Comparison of ENCODE assay signal across 33 cellular contexts in genomic region chr6:56401477-56402070, GRCh38.
"Had no signal": no experiment of that assay in that cellular context is flagged by ENCODE, and none has a peak within 500 bp of the region (broad histone marks: within the 10 kb centered on the region; RNA-seq: fewer than 3 reads in every experiment).

No MANE protein-coding gene starts in this region.

- H3K9me3 ChIP-seq: neutrophil, ovary, psoas muscle, suprapubic skin, testis, tibial artery, upper lobe of right lung, uterus had no signal

- H3K27me3 Mint-ChIP-seq: natural killer cell treated with Interleukin-12 subunit alpha and Interleukin-12 subunit beta and Interleukin-15 and Interleukin-18, amount 100 ng/mL, for 72 hours; progenitor cell of endocrine pancreas; stimulated activated memory B cell treated with anti-CD40 and anti-IgM and Interleukin-4, amounts not matched to agents 10 μg/mL and 1 μg/mL and 100 μg/mL, for 72 hours; type B pancreatic cell had no signal

- H3K36me3 Mint-ChIP-seq: naive thymus-derived CD8-positive, alpha-beta T cell; natural killer cell treated with Interleukin-12 subunit alpha and Interleukin-12 subunit beta and Interleukin-15 and Interleukin-18, amount 100 ng/mL, for 72 hours; stimulated activated memory B cell treated with anti-CD40 and anti-IgM and Interleukin-4, amounts not matched to agents 10 μg/mL and 1 μg/mL and 100 μg/mL, for 72 hours had no signal

- DNase-seq: naive thymus-derived CD8-positive, alpha-beta T cell; nephron progenitor cell; nucleus accumbens; ovary; posterior cingulate gyrus; psoas muscle; right cardiac atrium; spleen; stimulated activated CD4-positive, alpha-beta T cell treated with anti-CD3 and anti-CD28 coated beads, Interleukin-12 subunit alpha, Interleukin-12 subunit beta, amount 100 ng/mL, for 4 hours; stimulated activated CD4-positive, alpha-beta T cell treated with anti-CD3 and anti-CD28 coated beads, Interleukin-1b, Interleukin-23, amount 100 ng/mL, for 48 hours; stimulated activated CD4-positive, alpha-beta T cell treated with anti-CD3 and anti-CD28 coated beads, Interleukin-4, amount 100 ng/mL, for 1 hour; stimulated activated CD4-positive, alpha-beta T cell treated with anti-CD3 and anti-CD28 coated beads, Interleukin-4, amount 100 ng/mL, for 4 hours; stimulated activated CD8-positive, alpha-beta memory T cell treated with anti-CD3 and anti-CD28 coated beads, Interleukin-4, amount 100 ng/mL, for 48 hours; stimulated activated naive CD4-positive, alpha-beta T cell; stimulated activated naive CD8-positive, alpha-beta T cell treated with anti-CD3 and anti-CD28 coated beads, Interleukin-15, amount 100 ng/mL, for 72 hours; stimulated activated naive CD8-positive, alpha-beta T cell treated with anti-CD3 and anti-CD28 coated beads, Interleukin-15, Interleukin-2, amounts not matched to agents 100 U/mL and 50 U/mL, for 24 hours; substantia nigra; testis; tibial artery; transverse colon; upper lobe of right lung; uterus had no signal

- H3K9ac ChIP-seq: parathyroid adenoma had no signal

- H3K27ac ChIP-seq: neutrophil, ovary, parathyroid adenoma, psoas muscle, skin epidermis, spleen, suprapubic skin, testis, tibial artery, transverse colon, upper lobe of right lung, uterus had no signal

- H3K36me3 ChIP-seq: neutrophil, ovary, spleen, suprapubic skin, tibial artery, transverse colon, upper lobe of right lung, uterus had no signal

- H3K27me3 ChIP-seq: neutrophil, ovary, spleen, suprapubic skin, testis, tibial artery, transverse colon, upper lobe of right lung, uterus had no signal

- H3K79me2 ChIP-seq: parathyroid adenoma had no signal

- H3K4me1 Mint-ChIP-seq: naive thymus-derived CD8-positive, alpha-beta T cell; neural crest cell; stimulated activated memory B cell treated with anti-CD40 and anti-IgM and Interleukin-4, amounts not matched to agents 10 μg/mL and 1 μg/mL and 100 μg/mL, for 72 hours; stimulated activated naive CD8-positive, alpha-beta T cell treated with anti-CD3 and anti-CD28 coated beads, Interleukin-15, amount 100 ng/mL, for 72 hours had no signal

- H2AFZ ChIP-seq: parathyroid adenoma had no signal

- H3K4me3 Mint-ChIP-seq: naive thymus-derived CD8-positive, alpha-beta T cell; natural killer cell treated with Interleukin-12 subunit alpha and Interleukin-12 subunit beta and Interleukin-15 and Interleukin-18, amount 100 ng/mL, for 72 hours; nephron progenitor cell; neural crest cell; stimulated activated memory B cell treated with anti-CD40 and anti-IgM and Interleukin-4, amounts not matched to agents 10 μg/mL and 1 μg/mL and 100 μg/mL, for 72 hours; stimulated activated naive CD8-positive, alpha-beta T cell treated with anti-CD3 and anti-CD28 coated beads, Interleukin-15, amount 100 ng/mL, for 72 hours; type B pancreatic cell had no signal

- H3K4me3 ChIP-seq: ovary, psoas muscle, skin epidermis, smooth muscle cell, spleen, suprapubic skin, testis, tibial artery, transverse colon, upper lobe of right lung, uterus had no signal

- ATAC-seq: naive thymus-derived CD8-positive, alpha-beta T cell; natural killer cell treated with Interleukin-12 subunit alpha and Interleukin-12 subunit beta and Interleukin-15 and Interleukin-18, amount 100 ng/mL, for 72 hours; psoas muscle; right cardiac atrium; sciatic nerve; stimulated activated memory B cell treated with anti-CD40 and anti-IgM and Interleukin-4, amounts not matched to agents 10 μg/mL and 1 μg/mL and 100 μg/mL, for 72 hours; stimulated activated naive CD8-positive, alpha-beta T cell treated with anti-CD3 and anti-CD28 coated beads, Interleukin-15, amount 100 ng/mL, for 72 hours; stimulated activated naive CD8-positive, alpha-beta T cell treated with anti-CD3 and anti-CD28 coated beads, Interleukin-15, Interleukin-2, amounts not matched to agents 100 U/mL and 50 U/mL, for 24 hours; upper lobe of right lung had no signal

- H3K27ac Mint-ChIP-seq: naive thymus-derived CD8-positive, alpha-beta T cell; natural killer cell treated with Interleukin-12 subunit alpha and Interleukin-12 subunit beta and Interleukin-15 and Interleukin-18, amount 100 ng/mL, for 72 hours; nephron progenitor cell; progenitor cell of endocrine pancreas; stimulated activated memory B cell treated with anti-CD40 and anti-IgM and Interleukin-4, amounts not matched to agents 10 μg/mL and 1 μg/mL and 100 μg/mL, for 72 hours; stimulated activated naive CD8-positive, alpha-beta T cell treated with anti-CD3 and anti-CD28 coated beads, Interleukin-15, amount 100 ng/mL, for 72 hours; type B pancreatic cell had no signal

- H3K4me2 ChIP-seq: smooth muscle cell had no signal

- H3K4me1 ChIP-seq: parathyroid adenoma, psoas muscle, spleen, suprapubic skin, testis had no signal
